Comparison of ENCODE assay signal across 9 cellular contexts in genomic region chr16:20553493-20553892, GRCh38. TPM values are rescaled to one million over a fixed set of nuclear protein-coding genes. Genes with fewer than 3 reads are reported as not detected.
"Had no signal": no experiment of that assay in that cellular context is flagged by ENCODE, and none has a peak within 500 bp of the region (broad histone marks: within the 10 kb centered on the region; RNA-seq: fewer than 3 reads in every experiment).

No MANE protein-coding gene starts in this region.

RNA-seq across cellular contexts. Expression of gene ACSM2B, which starts 22.7 kb away (rescaled TPM):
- total RNA-seq: activated CD4-positive, alpha-beta memory T cell treated with anti-CD3 and anti-CD28 coated beads, Interleukin-2, amount 10 ng/mL, durations not matched to agents 7 days and 5 days; activated CD4-positive, alpha-beta T cell treated with anti-CD3 and anti-CD28 coated beads, Interleukin-2, amount 10 ng/mL, durations not matched to agents 24 days and 14 days; cardiac septum; esophagus muscularis mucosa; frontal cortex; naive thymus-derived CD4-positive, alpha-beta T cell; neural crest cell; occipital lobe; temporal lobe had no signal
